Comparison of ENCODE assay signal across 1 cellular context in the genomic region with DNA sequence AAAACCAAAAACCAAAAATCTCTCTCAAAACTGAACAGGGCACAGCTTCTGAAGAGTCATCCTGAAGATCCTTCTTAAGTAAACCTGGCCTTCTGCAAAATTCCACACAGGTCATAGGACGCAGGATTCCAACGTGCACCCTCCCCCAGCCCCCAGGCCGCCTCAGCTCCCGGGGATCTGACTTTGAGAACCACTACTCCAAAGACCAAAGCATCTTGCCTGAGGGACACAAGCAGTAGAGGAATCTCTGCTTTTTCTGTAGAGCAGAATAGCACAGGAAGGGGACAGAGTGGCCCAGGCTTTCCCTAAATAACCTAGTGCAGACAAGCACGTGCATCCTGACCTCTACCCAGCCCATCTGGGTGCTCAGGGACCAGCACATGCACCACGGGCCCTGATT.
TF ChIP-seq lines count a peak whose summit lies in the region.

No MANE protein-coding gene starts in this region.

TF ChIP-seq in HepG2, 621 proteins besides CTCF, POLR2A, EP300 and RAD21 (continued from another document):
- TF ChIP-seq, protein P1, sequence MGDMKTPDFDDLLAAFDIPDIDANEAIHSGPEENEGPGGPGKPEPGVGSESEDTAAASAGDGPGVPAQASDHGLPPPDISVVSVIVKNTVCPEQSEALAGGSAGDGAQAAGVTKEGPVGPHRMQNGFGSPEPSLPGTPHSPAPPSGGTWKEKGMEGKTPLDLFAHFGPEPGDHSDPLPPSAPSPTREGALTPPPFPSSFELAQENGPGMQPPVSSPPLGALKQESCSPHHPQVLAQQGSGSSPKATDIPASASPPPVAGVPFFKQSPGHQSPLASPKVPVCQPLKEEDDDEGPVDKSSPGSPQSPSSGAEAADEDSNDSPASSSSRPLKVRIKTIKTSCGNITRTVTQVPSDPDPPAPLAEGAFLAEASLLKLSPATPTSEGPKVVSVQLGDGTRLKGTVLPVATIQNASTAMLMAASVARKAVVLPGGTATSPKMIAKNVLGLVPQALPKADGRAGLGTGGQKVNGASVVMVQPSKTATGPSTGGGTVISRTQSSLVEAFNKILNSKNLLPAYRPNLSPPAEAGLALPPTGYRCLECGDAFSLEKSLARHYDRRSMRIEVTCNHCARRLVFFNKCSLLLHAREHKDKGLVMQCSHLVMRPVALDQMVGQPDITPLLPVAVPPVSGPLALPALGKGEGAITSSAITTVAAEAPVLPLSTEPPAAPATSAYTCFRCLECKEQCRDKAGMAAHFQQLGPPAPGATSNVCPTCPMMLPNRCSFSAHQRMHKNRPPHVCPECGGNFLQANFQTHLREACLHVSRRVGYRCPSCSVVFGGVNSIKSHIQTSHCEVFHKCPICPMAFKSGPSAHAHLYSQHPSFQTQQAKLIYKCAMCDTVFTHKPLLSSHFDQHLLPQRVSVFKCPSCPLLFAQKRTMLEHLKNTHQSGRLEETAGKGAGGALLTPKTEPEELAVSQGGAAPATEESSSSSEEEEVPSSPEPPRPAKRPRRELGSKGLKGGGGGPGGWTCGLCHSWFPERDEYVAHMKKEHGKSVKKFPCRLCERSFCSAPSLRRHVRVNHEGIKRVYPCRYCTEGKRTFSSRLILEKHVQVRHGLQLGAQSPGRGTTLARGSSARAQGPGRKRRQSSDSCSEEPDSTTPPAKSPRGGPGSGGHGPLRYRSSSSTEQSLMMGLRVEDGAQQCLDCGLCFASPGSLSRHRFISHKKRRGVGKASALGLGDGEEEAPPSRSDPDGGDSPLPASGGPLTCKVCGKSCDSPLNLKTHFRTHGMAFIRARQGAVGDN (CRISPR knock-in tag; IDR thresholded peaks at IDR 0.05): peak; percentile 28; the same call in 1 of the 2 replicates
